ENCODE assay signal across 8 cellular contexts in the genomic region with DNA sequence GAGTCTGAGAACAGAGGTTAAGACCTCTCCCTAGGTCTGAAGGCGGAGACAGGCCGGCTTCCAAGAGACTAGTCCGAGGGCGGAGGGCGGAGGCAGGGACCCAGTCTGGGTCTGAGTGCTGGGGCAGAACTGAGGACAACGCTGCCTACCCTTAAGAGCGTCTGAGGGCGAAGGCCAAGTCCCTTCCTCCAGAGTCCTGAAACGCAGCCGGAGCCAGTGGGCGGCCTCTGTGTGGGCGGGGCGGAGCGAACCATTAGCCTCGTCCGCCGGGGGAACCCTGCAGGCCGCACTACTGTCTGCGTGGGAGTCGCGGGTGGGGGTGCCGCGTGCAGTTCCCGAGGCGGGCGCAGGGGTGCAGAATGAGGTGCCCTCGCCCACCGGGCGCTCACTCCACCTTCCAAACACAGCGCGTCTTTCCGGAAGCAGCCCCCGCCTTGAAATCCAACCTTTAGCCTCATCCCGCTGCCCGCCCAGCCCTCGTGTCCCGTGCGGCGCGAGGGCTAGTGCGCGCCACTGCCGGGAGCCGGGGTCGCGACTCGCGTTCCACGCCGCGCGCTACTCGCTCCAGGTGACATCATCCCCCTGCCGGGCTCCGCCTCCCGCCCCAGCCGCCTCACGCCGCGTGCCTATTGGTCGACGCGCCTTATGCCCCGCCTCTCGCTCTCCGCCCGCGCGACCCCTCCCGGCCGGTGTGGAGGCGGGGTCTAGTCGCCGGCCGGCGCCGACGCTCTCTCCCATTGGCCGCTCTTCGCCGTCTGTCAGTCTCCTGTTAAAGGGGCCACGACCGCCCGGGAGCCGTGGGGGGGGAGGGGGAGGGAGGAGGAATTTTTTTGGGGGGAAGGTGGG. TPM values are rescaled to one million over a fixed set of nuclear protein-coding genes. Genes with fewer than 3 reads are reported as not detected.
DNase-seq lines count a peak whose midpoint lies in the region; ATAC-seq and TF ChIP-seq lines count a peak whose summit lies in the region.

A gene with protein sequence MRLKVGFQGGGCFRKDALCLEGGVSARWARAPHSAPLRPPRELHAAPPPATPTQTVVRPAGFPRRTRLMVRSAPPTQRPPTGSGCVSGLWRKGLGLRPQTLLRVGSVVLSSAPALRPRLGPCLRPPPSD (minus strand): TSS at position 579 of the 846 bp plus-strand sequence. CDS start 121 bp downstream, at position 458.

- H3K36me3 Mint-ChIP-seq in activated T-helper 2 cell treated with anti-CD3 and anti-CD28 coated beads, Interferon-gamma antibody, Interleukin-2, Interleukin-4, amounts not matched to agents 10 μg/mL and 5 μg/mL and 100 μg/mL, durations not matched to agents 14 hours and 24 hours and 36 hours (ENCODE audit: low read depth) = no peaks in the 10 kb centered on the region
- peaks cover 3% of the 10 kb centered on the region for H3K36me3 Mint-ChIP-seq in nephron (ENCODE audit: low read depth)

- no peaks in the 10 kb centered on the region for H3K9me3 Mint-ChIP-seq in activated T-helper 2 cell treated with anti-CD3 and anti-CD28 coated beads, Interferon-gamma antibody, Interleukin-2, Interleukin-4, amounts not matched to agents 10 μg/mL and 5 μg/mL and 100 μg/mL, durations not matched to agents 14 hours and 24 hours and 36 hours
- no peaks in the 10 kb centered on the region for H3K9me3 Mint-ChIP-seq in nephron

- H3K4me3 Mint-ChIP-seq in activated T-helper 2 cell treated with anti-CD3 and anti-CD28 coated beads, Interferon-gamma antibody, Interleukin-2, Interleukin-4, amounts not matched to agents 10 μg/mL and 5 μg/mL and 100 μg/mL, durations not matched to agents 14 hours and 24 hours and 36 hours (ENCODE audit: low read depth) = peak within 1 kb of the TSS; percentile 80
- peak within 1 kb of the TSS; percentile 84 to 93 (median 85) for H3K4me3 Mint-ChIP-seq in nephron

- peak; percentile 80 for ATAC-seq in stimulated activated naive CD8-positive, alpha-beta T cell treated with anti-CD3 and anti-CD28 coated beads, Interleukin-15, Interleukin-2, amounts not matched to agents 100 U/mL and 50 U/mL, for 24 hours

- intact Hi-C loops in activated T-helper 2 cell treated with anti-CD3 and anti-CD28 coated beads, Interferon-gamma antibody, Interleukin-2, Interleukin-4, amounts not matched to agents 10 μg/mL and 5 μg/mL and 100 μg/mL, durations not matched to agents 14 hours and 24 hours and 36 hours (cut with micrococcal nuclease) = loop anchor here (2.0 to 5.0 kb wide), 2 partner anchors 34 to 481 kb away; a partner anchor contains a TSS

- H3K27me3 Mint-ChIP-seq in activated T-helper 2 cell treated with anti-CD3 and anti-CD28 coated beads, Interferon-gamma antibody, Interleukin-2, Interleukin-4, amounts not matched to agents 10 μg/mL and 5 μg/mL and 100 μg/mL, durations not matched to agents 14 hours and 24 hours and 36 hours (ENCODE audit: low read depth) = peaks cover 23% of the 10 kb centered on the region
- H3K27me3 Mint-ChIP-seq in nephron (ENCODE audit: low read depth) = peaks cover 16% of the 10 kb centered on the region

- TF ChIP-seq CTCF in nephron (IDR thresholded peaks at IDR 0.05; ENCODE audit: unreplicated experiment in 3 of 3) = peak in 2 of 3 experiments; percentile 10 to 12

- H3K4me1 Mint-ChIP-seq in activated T-helper 2 cell treated with anti-CD3 and anti-CD28 coated beads, Interferon-gamma antibody, Interleukin-2, Interleukin-4, amounts not matched to agents 10 μg/mL and 5 μg/mL and 100 μg/mL, durations not matched to agents 14 hours and 24 hours and 36 hours (ENCODE audit: low read depth) = peaks cover 17% of the 10 kb centered on the region
- peaks cover 28% of the 10 kb centered on the region for H3K4me1 Mint-ChIP-seq in nephron

- H3K27ac Mint-ChIP-seq in activated T-helper 2 cell treated with anti-CD3 and anti-CD28 coated beads, Interferon-gamma antibody, Interleukin-2, Interleukin-4, amounts not matched to agents 10 μg/mL and 5 μg/mL and 100 μg/mL, durations not matched to agents 14 hours and 24 hours and 36 hours = peak within 1 kb of the TSS; percentile 74
- peak within 1 kb of the TSS; percentile 63 to 89 (median 63) for H3K27ac Mint-ChIP-seq in nephron

- peak; percentile 95 for DNase-seq in ELF-1 (ENCODE audit: low read depth, low spot score)
- peak; percentile 83 for DNase-seq in GOT3 (lab: John Stamatoyannopoulos, UW)
- DNase-seq in LHCN-M2 (ENCODE audit: low read depth) = peak; percentile 92
- peak; percentile 93 for DNase-seq in RPMI8226
- peak; percentile 93 for DNase-seq in activated T-helper 2 cell treated with anti-CD3 and anti-CD28 coated beads, Interferon-gamma antibody, Interleukin-2, Interleukin-4, amounts not matched to agents 10 μg/mL and 5 μg/mL and 100 μg/mL, durations not matched to agents 14 hours and 24 hours and 36 hours (ENCODE audit: low spot score)
- DNase-seq in fibroblast of peridontal ligament (ENCODE audit: extremely low read depth) = peak; percentile 86
- peak; percentile 96 for DNase-seq in stimulated activated naive CD8-positive, alpha-beta T cell treated with anti-CD3 and anti-CD28 coated beads, Interleukin-15, Interleukin-2, amounts not matched to agents 100 U/mL and 50 U/mL, for 24 hours

RNA-seq across cellular contexts. Expression of the gene that starts here (rescaled TPM):
- 1.1 and 3.1 TPM in 2 replicates for total RNA-seq in LHCN-M2 (2014; rRNA removed)
- 1.0 TPM for polyA plus RNA-seq in LHCN-M2 (2012)
- 1.7 and 2.3 TPM in 2 replicates for total RNA-seq in activated T-helper 2 cell treated with anti-CD3 and anti-CD28 coated beads, Interferon-gamma antibody, Interleukin-2, Interleukin-4, amounts not matched to agents 10 μg/mL and 5 μg/mL and 100 μg/mL, durations not matched to agents 14 hours and 24 hours and 36 hours

Comparison
In these comparisons a context has a peak if more than half of its experiments do, and no peak if none do; other contexts are left out.
1. Peak in every context shown above with its lines: DNase-seq and ATAC-seq.